8 cellular contexts compared by ENCODE assay signal in the genomic region with DNA sequence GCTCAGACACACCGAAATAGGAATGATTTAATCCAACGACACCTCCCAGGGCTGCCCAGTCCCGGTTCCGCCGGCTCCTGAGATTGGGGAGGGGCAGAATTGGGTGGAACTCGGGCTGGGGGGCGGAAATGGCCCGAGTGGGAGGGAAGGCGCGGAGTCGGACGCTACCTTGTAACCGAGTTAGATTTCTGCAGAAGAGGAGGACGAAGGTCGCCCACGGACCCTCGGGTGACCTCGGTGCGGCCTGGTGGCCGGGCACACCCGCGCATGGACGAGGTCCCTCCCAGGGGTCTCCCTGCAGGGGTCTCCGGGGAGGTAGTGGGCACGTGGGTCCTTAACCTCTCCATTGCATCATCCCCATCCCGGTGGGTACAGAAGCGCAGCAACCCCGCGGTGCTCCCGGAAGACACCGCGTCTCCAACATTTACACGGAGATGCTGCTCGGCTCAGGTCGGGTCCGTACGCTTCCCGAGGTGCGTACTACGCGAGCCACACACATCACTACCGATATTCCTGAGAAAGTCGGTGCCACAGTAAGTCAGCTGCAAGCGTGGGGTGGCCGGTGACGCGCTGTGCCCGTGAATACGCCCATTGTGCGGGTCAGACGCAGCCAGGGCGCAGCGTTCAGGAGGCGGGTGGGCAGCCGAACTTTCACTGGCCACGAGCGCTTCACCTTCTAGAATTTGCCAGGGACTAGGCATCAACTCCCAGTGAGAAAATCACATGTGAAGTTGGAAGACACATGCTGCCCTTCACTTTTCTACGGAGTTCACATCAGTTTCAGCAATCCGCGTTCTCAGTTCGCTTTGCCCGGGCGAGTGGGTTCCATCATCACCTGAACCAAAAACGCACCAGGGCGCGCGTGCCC. TPM values are rescaled to one million over a fixed set of nuclear protein-coding genes. Genes with fewer than 3 reads are reported as not detected.
DNase-seq lines count a peak whose midpoint lies in the region; ATAC-seq, FAIRE-seq and TF ChIP-seq lines count a peak whose summit lies in the region.

No MANE protein-coding gene starts in this region.

- H3K27ac ChIP-seq in PC-9 (peak overlapping the region; percentile 63), GM12878 (ENCODE audit: control insufficient read depth, insufficient read depth) (peak overlapping the region; percentile 79), iPS-20b (ENCODE audit: low read length) (no peak overlapping the region)

- no peaks in the 10 kb centered on the region for H3K27me3 Mint-ChIP-seq in Caco-2 (ENCODE audit: insufficient read depth, unreplicated experiment)

- RAD21 ChIA-PET in GM12878 (lab: Charles Lee; ENCODE audit: unreplicated experiment) = interaction anchor here (0.9 kb wide), 1 partner anchor 128 kb away, joined by 3 read pairs; no protein-coding TSS in a partner anchor

- H3K27ac Mint-ChIP-seq in Caco-2 (ENCODE audit: unreplicated experiment) = no peak overlapping the region

- H3K9ac ChIP-seq in GM12878 (ENCODE audit: control insufficient read depth, insufficient read depth, low read length) = peak overlapping the region; percentile 76
- H3K9ac ChIP-seq in iPS-20b (ENCODE audit: low read depth, low read length) = peak overlapping the region; percentile 65; the same call in 1 of the 2 replicates
- H3K9ac ChIP-seq in skeletal muscle satellite cell (ENCODE audit: low read depth, low read length) = peak overlapping the region; percentile 75

- H2AFZ ChIP-seq in PC-9 (peak overlapping the region; percentile 85), GM12878 (ENCODE audit: control insufficient read depth, low read depth, low read length) (peak overlapping the region; percentile 34)

- H3K36me3 ChIP-seq in Caco-2 (ENCODE audit: control insufficient read depth, insufficient read depth, low read length) = no peaks in the 10 kb centered on the region
- no peaks in the 10 kb centered on the region for H3K36me3 ChIP-seq in PC-9 (ENCODE audit: low read depth)
- H3K36me3 ChIP-seq in GM12878 (ENCODE audit: control insufficient read depth in 2 of 2, insufficient read depth in 2 of 2, low read length in 1 of 2) = no peaks in the 10 kb centered on the region
- no peaks in the 10 kb centered on the region for H3K36me3 ChIP-seq in iPS-20b (ENCODE audit: insufficient read depth, low read depth, low read length)
- H3K36me3 ChIP-seq in skeletal muscle satellite cell (ENCODE audit: insufficient read depth, low read length) = no peaks in the 10 kb centered on the region

- SMC1A ChIA-PET in GM12878 (lab: Charles Lee; ENCODE audit: uncharacterized antibody, unreplicated experiment) = interaction anchor here (0.6 to 2.4 kb wide), 3 partner anchors 9 to 66 kb away, joined by 3 to 6 read pairs (median 4); no protein-coding TSS in a partner anchor

- POLR2A ChIA-PET in Caco-2 (lab: Charles Lee) = no interaction called here
- POLR2A ChIA-PET in PC-9 (lab: Charles Lee; ENCODE audit: unreplicated experiment) = no interaction called here
- POLR2A ChIA-PET in GM12878 (lab: Charles Lee) = interaction anchor here (0.9 to 1.1 kb wide), 2 partner anchors 36 to 329 kb away, joined by 3 read pairs; no protein-coding TSS in a partner anchor

- peak overlapping the region; percentile 63 for H3K4me3 ChIP-seq in Caco-2 (ENCODE audit: low read depth, low read length)
- H3K4me3 ChIP-seq in HFF-Myc (replicated peaks; ENCODE audit: low read depth, low read length) = peak overlapping the region; percentile 77
- H3K4me3 ChIP-seq in PC-9 = peak overlapping the region; percentile 70
- H3K4me3 ChIP-seq in GM12878 = peak overlapping the region; percentile 79
- H3K4me3 ChIP-seq in iPS-20b (ENCODE audit: low read length) = peak overlapping the region; percentile 95
- H3K4me3 ChIP-seq in skeletal muscle satellite cell (ENCODE audit: low read length) = peak overlapping the region; percentile 72

- no peaks in the 10 kb centered on the region for H3K4me1 ChIP-seq in Caco-2
- peaks cover 14% of the 10 kb centered on the region for H3K4me1 ChIP-seq in PC-9 (replicated peaks; ENCODE audit: insufficient read depth)
- H3K4me1 ChIP-seq in GM12878 (ENCODE audit: control insufficient read depth, insufficient read depth, low read length) = peaks cover 13% of the 10 kb centered on the region; the same call in 1 of the 2 replicates
- peaks cover 6% of the 10 kb centered on the region for H3K4me1 ChIP-seq in iPS-20b (ENCODE audit: insufficient read depth, low read length)
- H3K4me1 ChIP-seq in skeletal muscle satellite cell (ENCODE audit: control insufficient read depth, insufficient read depth, low read length) = peaks cover 40% of the 10 kb centered on the region

- CTCF ChIA-PET in Caco-2 (lab: Charles Lee) = interaction anchor here (0.6 kb wide), 1 partner anchor 1942 kb away, joined by 3 read pairs; no protein-coding TSS in a partner anchor
- CTCF ChIA-PET in PC-9 (lab: Charles Lee) = no interaction called here
- CTCF ChIA-PET in GM12878 (lab: Yijun Ruan, JAX) = no interaction called here

- peaks cover 30% of the 10 kb centered on the region; the same call in 1 of the 2 replicates for H4K20me1 ChIP-seq in PC-9 (ENCODE audit: insufficient read depth)
- H4K20me1 ChIP-seq in GM12878 (ENCODE audit: control insufficient read depth, insufficient read depth) = no peaks in the 10 kb centered on the region

- H3K4me1 Mint-ChIP-seq in Caco-2 (ENCODE audit: low read depth, unreplicated experiment) = no peaks in the 10 kb centered on the region

- TF ChIP-seq EP300 in GM12878 (IDR thresholded peaks at IDR 0.05; ENCODE audit: borderline replicate concordance in 1 of 2, control insufficient read depth in 1 of 2, low read depth in 2 of 2, low read length in 2 of 2) = no peak; a peak in 1 of 4 replicates

- ATAC-seq in GM12878 (peak; percentile 11), HG03439 (IDR thresholded peaks at IDR 0.05; ENCODE audit: unreplicated experiment) (no peak)

- H3K4me3 Mint-ChIP-seq in Caco-2 (ENCODE audit: unreplicated experiment) = peak overlapping the region; percentile 78

- BruUV-seq in Caco-2 (replicated peaks; lab: Mats Ljungman, UMichigan) = no TSS peak
- BruUV-seq in PC-9 (replicated peaks; lab: Mats Ljungman, UMichigan) = no TSS peak
- TSS peak; percentile 70 for BruUV-seq in GM12878 (replicated peaks; lab: Mats Ljungman, UMichigan)

- TF ChIP-seq RAD21 in GM12878 (IDR thresholded peaks at IDR 0.05; ENCODE audit: insufficient read depth, low read depth, low read length) = no peak

- no peaks in the 10 kb centered on the region for H3K9me3 Mint-ChIP-seq in Caco-2 (ENCODE audit: unreplicated experiment)

- no peaks in the 10 kb centered on the region for H3K27me3 ChIP-seq in Caco-2 (replicated peaks; ENCODE audit: control insufficient read depth, insufficient read depth, low read length)
- no peaks in the 10 kb centered on the region for H3K27me3 ChIP-seq in PC-9 (ENCODE audit: insufficient read depth, low read depth)
- H3K27me3 ChIP-seq in GM12878 (replicated peaks in 1 of 2; ENCODE audit: control insufficient read depth in 2 of 2, insufficient read depth in 2 of 2, low read length in 1 of 2) = no peaks in the 10 kb centered on the region
- H3K27me3 ChIP-seq in iPS-20b (ENCODE audit: insufficient read depth, low read length) = peaks cover 67% of the 10 kb centered on the region
- no peaks in the 10 kb centered on the region for H3K27me3 ChIP-seq in skeletal muscle satellite cell (ENCODE audit: control insufficient read depth, insufficient read depth, low read length)

- no peaks in the 10 kb centered on the region for H3K36me3 Mint-ChIP-seq in Caco-2 (ENCODE audit: insufficient read depth, unreplicated experiment)

- H3F3A ChIP-seq in PC-9 (ENCODE audit: insufficient read depth, low read depth) = peaks cover 18% of the 10 kb centered on the region

- DNase-seq in Caco-2 (peak in 1 of 2 experiments; percentile 12), HFF-Myc (ENCODE audit: extremely low read depth, low read depth) (no peak), PC-9 (peak in 1 of 2 experiments; percentile 48), GM12878 (ENCODE audit: low read depth, low spot score) (no peak), T1000 (lab: John Stamatoyannopoulos, UW) (no peak)

- H3K79me2 ChIP-seq in PC-9 (ENCODE audit: low read depth) (peaks cover 53% of the 10 kb centered on the region), GM12878 (ENCODE audit: control insufficient read depth, insufficient read depth, low read length) (peaks cover 71% of the 10 kb centered on the region)

- TF ChIP-seq CTCF in Caco-2 (IDR thresholded peaks at IDR 0.05; ENCODE audit: insufficient read depth in 1 of 2, low read depth in 1 of 2, low read length in 1 of 2, severe bottlenecking in 1 of 2, unreplicated experiment in 1 of 2) = no peak
- no peak for TF ChIP-seq CTCF in HFF-Myc (IDR thresholded peaks at IDR 0.05; ENCODE audit: low read depth, low read length, missing control alignments)
- no peak for TF ChIP-seq CTCF in PC-9 (conservative IDR thresholded peaks at IDR 0.05)
- TF ChIP-seq CTCF in GM12878 (IDR thresholded peaks at IDR 0.05 in 2 of 3, conservative IDR thresholded peaks at IDR 0.05 in 1 of 3; ENCODE audit: control insufficient read depth in 2 of 3, extremely low read depth in 1 of 3, insufficient read depth in 1 of 3, low read depth in 3 of 3, low read length in 3 of 3) = no peak

- FAIRE-seq in GM12878 (lab: Jason Lieb, UNC) = no peak

- peak; percentile 69 for TF ChIP-seq POLR2A in GM12878 (IDR thresholded peaks at IDR 0.05; ENCODE audit: low read depth, low read length)

- H3K4me2 ChIP-seq in PC-9 (peak overlapping the region; percentile 90), GM12878 (ENCODE audit: control insufficient read depth, insufficient read depth) (peak overlapping the region; percentile 95), skeletal muscle satellite cell (ENCODE audit: low read length) (peak overlapping the region; percentile 98)

- H3K9me3 ChIP-seq in Caco-2 (no peaks in the 10 kb centered on the region), PC-9 (ENCODE audit: insufficient read depth, low read depth) (no peaks in the 10 kb centered on the region), GM12878 (replicated peaks; ENCODE audit: control insufficient read depth, insufficient read depth, low read length) (no peaks in the 10 kb centered on the region), iPS-20b (ENCODE audit: insufficient read depth, low read depth, low read length) (no peaks in the 10 kb centered on the region), skeletal muscle satellite cell (replicated peaks; ENCODE audit: low read length) (no peaks in the 10 kb centered on the region)

- H3K9me2 ChIP-seq in PC-9 (ENCODE audit: insufficient read depth) = no peaks in the 10 kb centered on the region

- intact Hi-C loops in Caco-2 (cut with micrococcal nuclease; ENCODE audit: unreplicated experiment) = loop anchor here (5.0 kb wide), 1 partner anchor 565 kb away; no protein-coding TSS in a partner anchor
- intact Hi-C loops in PC-9 (cut with micrococcal nuclease; ENCODE audit: unreplicated experiment) = loop anchor here (2.0 to 5.0 kb wide), 2 partner anchors 73 to 195 kb away; no protein-coding TSS in a partner anchor
- intact Hi-C loops in GM12878 (cut with micrococcal nuclease; ENCODE audit: unreplicated experiment) = loop anchor here (2.0 to 10.0 kb wide), 6 partner anchors 35 to 1997 kb away; partner anchors contain the start of genes CNDP2, ZNF236 and ZNF407

- 4% methylated on average over 66 of the region's 67 CpGs for WGBS in GM12878 (ENCODE audit: insufficient coverage, insufficient replicate concordance, low lambda C conversion rate, missing lambda C conversion rate)

- in situ Hi-C loops in GM12878 (cut with MboI) = no loop called here

RNA-seq across cellular contexts. Expression of gene ZNF516, which starts 3.0 kb away (rescaled TPM):
- 14.3 and 25.5 TPM in 2 replicates for total RNA-seq in Caco-2 (2022)
- total RNA-seq in PC-9 (2021) = 31.5 and 32.7 TPM in 2 replicates
- total RNA-seq in GM12878 (2013; cell fraction: nucleolus; rRNA removed) = 64.3 and 64.4 TPM in 2 replicates
- total RNA-seq in GM12878 (2014; rRNA removed) = 9.5 and 12.1 TPM in 2 replicates
- total RNA-seq in GM12878 (2014; rRNA removed; fragmentation: Illumina TruSeq; extraction: Trizol) = 6.8 and 6.9 TPM in 2 replicates
- total RNA-seq in GM12878 (2021) = 23.8 and 32.0 TPM in 2 replicates
- 7.3 TPM for polyA plus RNA-seq in GM12878 (2011; ENCODE audit: low read depth)
- polyA plus RNA-seq in GM12878 (2011; rRNA removed) = 8.7 and 9.0 TPM in 2 replicates
- 5.5 and 6.0 TPM in 2 replicates for polyA plus RNA-seq in GM12878 (2011; cell fraction: cytosol; rRNA removed)
- polyA plus RNA-seq in GM12878 (2011; cell fraction: nucleus; rRNA removed) = 21.3 and 23.9 TPM in 2 replicates
- 11.5 and 14.1 TPM in 2 replicates for polyA plus RNA-seq in GM12878 (2012)
- 3.9 and 4.7 TPM in 2 replicates for polyA plus RNA-seq in GM12878 (2014; fragmentation: Illumina TruSeq; extraction: Trizol)
- 1 to 10 TPM; 2.0 to 4.2 TPM for polyA plus RNA-seq in GM12878 (2014; fragmentation: Nextera tagmentation; extraction: Ambion mirVana)
- 9.8 and 10.4 TPM in 2 replicates for polyA plus RNA-seq in GM12878 (2014; rRNA removed)
- polyA plus RNA-seq in GM12878 (2016; fragmentation: Nextera tagmentation; extraction: Ambion mirVana) = 1 to 10 TPM; 8.2 to 8.3 TPM
- 6.5 and 11.3 TPM in 2 replicates for polyA minus RNA-seq in GM12878 (2011; rRNA and poly(A)+ RNA removed)
- 6.0 and 11.0 TPM in 2 replicates for polyA minus RNA-seq in GM12878 (2011; cell fraction: cytosol; rRNA and poly(A)+ RNA removed)
- 22.1 and 30.9 TPM in 2 replicates for polyA minus RNA-seq in GM12878 (2011; cell fraction: nucleus; rRNA and poly(A)+ RNA removed)
- 19.5 and 21.2 TPM in 2 replicates for total RNA-seq in skeletal muscle satellite cell (2012; rRNA removed)
